21 cellular contexts compared by ENCODE assay signal in genomic region chr14:96509457-96510090, GRCh38. TPM values are rescaled to one million over a fixed set of nuclear protein-coding genes. Genes with fewer than 3 reads are reported as not detected.
DNase-seq lines count a peak whose midpoint lies in the region; ATAC-seq, FAIRE-seq and TF ChIP-seq lines count a peak whose summit lies in the region.
"Had no signal": no experiment of that assay in that cellular context is flagged by ENCODE, and none has a peak within 500 bp of the region (broad histone marks: within the 10 kb centered on the region; RNA-seq: fewer than 3 reads in every experiment).

No MANE protein-coding gene starts in this region.

- peaks cover 47% of the 10 kb centered on the region for H3K4me1 ChIP-seq in Loucy (ENCODE audit: insufficient read depth, low read length, poor library complexity, severe bottlenecking)

- no peaks in the 10 kb centered on the region for H3K36me3 Mint-ChIP-seq in immature natural killer cell

- no peak for DNase-seq in GM12891 (ENCODE audit: insufficient read length, low spot score)
- no peak for DNase-seq in left colon
- no peak for DNase-seq in NCI-H1436 (lab: John Stamatoyannopoulos, UW)
- no peak for DNase-seq in AG20443 (ENCODE audit: low spot score)
- DNase-seq in immature natural killer cell: no peak
- DNase-seq: activated CD4-positive, alpha-beta memory T cell treated with anti-CD3 and anti-CD28 coated beads, Interleukin-2, amount 10 ng/mL, durations not matched to agents 7 days and 5 days; dermis blood vessel endothelial cell; DMS79 treated with DMSO at 0.1 percent for 48 hours; esophagus squamous epithelium; head of caudate nucleus; mucosa of descending colon; NCI-H187; NCI-H510A treated with DMSO at 0.1 percent for 48 hours; pancreas; PC-9; stimulated activated naive CD4-positive, alpha-beta T cell treated with Interleukin-2 at 50 U/mL for 16 hours had no signal

- H3K36me3 ChIP-seq in Loucy (ENCODE audit: insufficient read depth, low read length): no peaks in the 10 kb centered on the region
- H3K36me3 ChIP-seq: esophagus squamous epithelium, pancreas had no signal

- ATAC-seq in GM21529 (IDR thresholded peaks at IDR 0.05; ENCODE audit: unreplicated experiment) (peak; percentile 55), left colon (peak; percentile 37)
- ATAC-seq: SK-N-SH treated with all-trans-retinoic acid at 6 μM for 48 hours had no signal

- no peak overlapping the region for H3K9ac ChIP-seq in Loucy (ENCODE audit: low read depth, low read length, poor library complexity, severe bottlenecking)
- H3K9ac ChIP-seq: BLaER1 treated with 17β-estradiol and CSF1 and Interleukin-3, amounts not matched to agents 10 nM and 100 nM had no signal

- peaks cover 83 to 96% of the 10 kb centered on the region in 2 donors for H3K4me1 Mint-ChIP-seq in immature natural killer cell

- intact Hi-C loops in left colon (cut with DNase I, micrococcal nuclease): no loop called here

- H3K9me3 Mint-ChIP-seq in immature natural killer cell: no peaks in the 10 kb centered on the region
- H3K9me3 Mint-ChIP-seq: activated CD4-positive, alpha-beta memory T cell treated with anti-CD3 and anti-CD28 coated beads, Interleukin-2, amount 10 ng/mL, durations not matched to agents 7 days and 5 days had no signal

- no peaks in the 10 kb centered on the region for H3K27me3 ChIP-seq in Loucy (ENCODE audit: insufficient read depth, low read length, poor library complexity, severe bottlenecking)
- H3K27me3 ChIP-seq: BLaER1 treated with 17β-estradiol and CSF1 and Interleukin-3, amounts not matched to agents 10 nM and 100 nM; esophagus squamous epithelium; pancreas had no signal

- no peak for TF ChIP-seq CTCF in Loucy (conservative IDR thresholded peaks at IDR 0.05; ENCODE audit: low read length)

- H3K9me3 ChIP-seq in Loucy (ENCODE audit: insufficient read depth, low read depth, low read length): no peaks in the 10 kb centered on the region
- H3K9me3 ChIP-seq: BLaER1 treated with 17β-estradiol and CSF1 and Interleukin-3, amounts not matched to agents 10 nM and 100 nM; esophagus squamous epithelium; mucosa of descending colon; pancreas had no signal

- peak overlapping the region; percentile 6 for H3K4me3 ChIP-seq in Loucy (ENCODE audit: low read length, poor library complexity, severe bottlenecking)
- H3K4me3 ChIP-seq: BLaER1 treated with 17β-estradiol and CSF1 and Interleukin-3, amounts not matched to agents 10 nM and 100 nM; esophagus squamous epithelium; mucosa of descending colon; pancreas; PC-9; smooth muscle cell had no signal

- peak; percentile 83 for FAIRE-seq in GM12891 (lab: Jason Lieb, UNC)
- FAIRE-seq: pancreas had no signal

- no peak overlapping the region for H2AFZ ChIP-seq in Loucy (ENCODE audit: low read length)
- H2AFZ ChIP-seq: PC-9 had no signal

- H3K27ac Mint-ChIP-seq in immature natural killer cell: peak overlapping the region in 1 of 6 donors; percentile 20
- H3K27ac Mint-ChIP-seq: activated CD4-positive, alpha-beta memory T cell treated with anti-CD3 and anti-CD28 coated beads, Interleukin-2, amount 10 ng/mL, durations not matched to agents 7 days and 5 days had no signal

- H3K27me3 Mint-ChIP-seq in immature natural killer cell (ENCODE audit: low read depth in 3 of 3): no peaks in the 10 kb centered on the region
- H3K27me3 Mint-ChIP-seq: activated CD4-positive, alpha-beta memory T cell treated with anti-CD3 and anti-CD28 coated beads, Interleukin-2, amount 10 ng/mL, durations not matched to agents 7 days and 5 days had no signal

- no peaks in the 10 kb centered on the region for H3F3A ChIP-seq in Loucy (ENCODE audit: low read depth)

- peak overlapping the region in 1 of 5 donors; percentile 25 for H3K4me3 Mint-ChIP-seq in immature natural killer cell
- H3K4me3 Mint-ChIP-seq: activated CD4-positive, alpha-beta memory T cell treated with anti-CD3 and anti-CD28 coated beads, Interleukin-2, amount 10 ng/mL, durations not matched to agents 7 days and 5 days had no signal

- peaks cover 98% of the 10 kb centered on the region for H4K20me1 ChIP-seq in Loucy (ENCODE audit: insufficient read depth, low read length, poor library complexity, severe bottlenecking)

- H3K4me2 ChIP-seq in Loucy (ENCODE audit: low read depth, low read length, poor library complexity, severe bottlenecking): peak overlapping the region; percentile 96
- H3K4me2 ChIP-seq: PC-9, smooth muscle cell had no signal

- peaks cover 99% of the 10 kb centered on the region for H3K79me2 ChIP-seq in Loucy (ENCODE audit: insufficient read depth, low read length)

- H3K9me2 ChIP-seq in Loucy (replicated peaks; ENCODE audit: low read depth, low read length): no peaks in the 10 kb centered on the region

- TF ChIP-seq POLR2A in GM12891 (IDR thresholded peaks at IDR 0.05; ENCODE audit: low read depth, low read length): no peak

TF ChIP-seq in GM12891, 5 proteins besides CTCF, POLR2A, EP300 and RAD21:
- TF ChIP-seq POU2F2 (IDR thresholded peaks at IDR 0.05; ENCODE audit: low read depth, low read length) (peak; percentile 71; the same call in 1 of the 2 replicates), POLR2AphosphoS5 (IDR thresholded peaks at IDR 0.05; ENCODE audit: low read depth, low read length) (no peak)

RNA-seq across cellular contexts. Expression of gene PAPOLA, which starts 7.4 kb away (rescaled TPM):
- polyA plus RNA-seq in GM12891 (2012; ENCODE audit: low read depth, missing spikeins): 49.8 TPM
- total RNA-seq in left colon: 100 to 1,000 TPM; 159 to 164 TPM
- polyA plus RNA-seq in immature natural killer cell: 10 to 100 TPM; 65.8 to 77.1 (median 73.0) TPM
